In genomic region chr15:38508647-38509046, GRCh38 we compare ENCODE assay signal across 18 cellular contexts. TPM values are rescaled to one million over a fixed set of nuclear protein-coding genes. Genes with fewer than 3 reads are reported as not detected.
DNase-seq lines count a peak whose midpoint lies in the region; ATAC-seq and TF ChIP-seq lines count a peak whose summit lies in the region.
"Had no signal": no experiment of that assay in that cellular context is flagged by ENCODE, and none has a peak within 500 bp of the region (broad histone marks: within the 10 kb centered on the region; RNA-seq: fewer than 3 reads in every experiment).

No MANE protein-coding gene starts in this region.

- H3K36me3 Mint-ChIP-seq in CD8-positive, alpha-beta T cell, result peaks cover 93% of the 10 kb centered on the region
- H3K36me3 Mint-ChIP-seq in activated naive CD8-positive, alpha-beta T cell treated with anti-CD3 and anti-CD28 coated beads for 36 hours, result peaks cover 33% of the 10 kb centered on the region
- no peaks in the 10 kb centered on the region for H3K36me3 Mint-ChIP-seq in CD14-positive monocyte

- H3K27me3 Mint-ChIP-seq in CD8-positive, alpha-beta T cell (ENCODE audit: low read depth), result no peaks in the 10 kb centered on the region
- H3K27me3 Mint-ChIP-seq in activated naive CD8-positive, alpha-beta T cell treated with anti-CD3 and anti-CD28 coated beads for 36 hours, result no peaks in the 10 kb centered on the region
- peaks cover 0 to 3% (median 3%) of the 10 kb centered on the region in 3 donors for H3K27me3 Mint-ChIP-seq in CD14-positive monocyte (ENCODE audit: low read depth in 3 of 3)

- intact Hi-C loops in CD8-positive, alpha-beta T cell (cut with DNase I, micrococcal nuclease), result loop anchor here in 1 of 2 experiments (5.0 kb wide), 1 partner anchor 36 kb away; no protein-coding TSS in a partner anchor
- intact Hi-C loops in CD14-positive monocyte (cut with micrococcal nuclease), result no loop called here

- H3K27ac ChIP-seq in CD8-positive, alpha-beta T cell (ENCODE audit: low read depth, low read length), result no peak overlapping the region
- H3K27ac ChIP-seq: ascending aorta, dorsolateral prefrontal cortex, neutrophil, right lobe of liver had no signal

- no peak for ATAC-seq in CD8-positive, alpha-beta T cell
- ATAC-seq in GM18519 (IDR thresholded peaks at IDR 0.05; ENCODE audit: low FRiP score, unreplicated experiment), result peak; percentile 53
- peak; percentile 52 for ATAC-seq in HG03064 (IDR thresholded peaks at IDR 0.05; ENCODE audit: low read depth, unreplicated experiment)
- ATAC-seq: right lobe of liver had no signal

- in situ Hi-C loops in ACHN (cut with HindIII; ENCODE audit: low pct_ligation_motif_present, low pct_unique_long_range_greater_than_20kb, low sequenced_read_pairs), result no loop called here

- H3K4me1 ChIP-seq in CD8-positive, alpha-beta T cell (ENCODE audit: insufficient read depth, low read length), result no peaks in the 10 kb centered on the region
- H3K4me1 ChIP-seq: ascending aorta, right lobe of liver had no signal

- H3K27me3 ChIP-seq in CD8-positive, alpha-beta T cell (ENCODE audit: insufficient read depth, low read length), result no peaks in the 10 kb centered on the region
- no peaks in the 10 kb centered on the region; the same call in 1 of the 2 replicates for H3K27me3 ChIP-seq in MG63
- H3K27me3 ChIP-seq: ascending aorta, neutrophil, right lobe of liver had no signal

- peaks cover 83% of the 10 kb centered on the region for H3K36me3 ChIP-seq in CD8-positive, alpha-beta T cell (ENCODE audit: insufficient read depth, low read length)
- H3K36me3 ChIP-seq in MG63, result no peaks in the 10 kb centered on the region
- H3K36me3 ChIP-seq: ascending aorta, right lobe of liver had no signal

- CTCF ChIA-PET in CD8-positive, alpha-beta T cell (lab: Charles Lee), result interaction anchor here (2.9 to 6.8 kb wide), 2 partner anchors 55 to 181 kb away, joined by 11 to 44 read pairs; partner anchors contain the start of gene RASGRP1

- TF ChIP-seq CTCF in CD8-positive, alpha-beta T cell (IDR thresholded peaks at IDR 0.05), result no peak
- TF ChIP-seq CTCF in CD14-positive monocyte (IDR thresholded peaks at IDR 0.05), result no peak

- H3K9me3 Mint-ChIP-seq in CD8-positive, alpha-beta T cell, result no peaks in the 10 kb centered on the region
- no peaks in the 10 kb centered on the region for H3K9me3 Mint-ChIP-seq in activated naive CD8-positive, alpha-beta T cell treated with anti-CD3 and anti-CD28 coated beads for 36 hours
- H3K9me3 Mint-ChIP-seq in CD14-positive monocyte, result no peaks in the 10 kb centered on the region
- H3K9me3 Mint-ChIP-seq: HFFc6 had no signal

- H3K4me1 Mint-ChIP-seq in CD8-positive, alpha-beta T cell (ENCODE audit: low read depth), result peaks cover 10% of the 10 kb centered on the region
- peaks cover 29% of the 10 kb centered on the region for H3K4me1 Mint-ChIP-seq in activated naive CD8-positive, alpha-beta T cell treated with anti-CD3 and anti-CD28 coated beads for 36 hours
- no peaks in the 10 kb centered on the region for H3K4me1 Mint-ChIP-seq in CD14-positive monocyte

- POLR2A ChIA-PET in CD8-positive, alpha-beta T cell (lab: Charles Lee), result no interaction called here

- H3K4me3 Mint-ChIP-seq in CD8-positive, alpha-beta T cell, result no peak overlapping the region
- H3K4me3 Mint-ChIP-seq in activated naive CD8-positive, alpha-beta T cell treated with anti-CD3 and anti-CD28 coated beads for 36 hours, result no peak overlapping the region
- no peak overlapping the region for H3K4me3 Mint-ChIP-seq in CD14-positive monocyte
- H3K4me3 Mint-ChIP-seq: HFFc6 had no signal

- no peaks in the 10 kb centered on the region for H3K9me3 ChIP-seq in CD8-positive, alpha-beta T cell (ENCODE audit: low read length)
- H3K9me3 ChIP-seq in MG63, result no peaks in the 10 kb centered on the region
- H3K9me3 ChIP-seq: ascending aorta, neutrophil, right lobe of liver had no signal

- H3K27ac Mint-ChIP-seq in CD8-positive, alpha-beta T cell, result peak overlapping the region; percentile 80
- peak overlapping the region; percentile 72 for H3K27ac Mint-ChIP-seq in activated naive CD8-positive, alpha-beta T cell treated with anti-CD3 and anti-CD28 coated beads for 36 hours
- H3K27ac Mint-ChIP-seq in CD14-positive monocyte, result no peak overlapping the region
- H3K27ac Mint-ChIP-seq: HFFc6 had no signal

- DNase-seq in CD8-positive, alpha-beta T cell, result no peak
- DNase-seq in activated naive CD8-positive, alpha-beta T cell treated with anti-CD3 and anti-CD28 coated beads for 36 hours, result no peak
- DNase-seq in ACHN (no peak), MG63 (no peak), Ammon's horn (ENCODE audit: low spot score) (no peak), CD14-positive monocyte (ENCODE audit: low spot score) (no peak)
- DNase-seq: AML-193; DMS79 treated with DMSO at 0.1 percent for 48 hours; dorsolateral prefrontal cortex; HFFc6; NCI-H1930; right lobe of liver; RPMI8226; stimulated activated naive CD4-positive, alpha-beta T cell had no signal

- H3K4me3 ChIP-seq in CD8-positive, alpha-beta T cell (ENCODE audit: low read depth, low read length), result no peak overlapping the region
- no peak overlapping the region for H3K4me3 ChIP-seq in MG63
- H3K4me3 ChIP-seq: ascending aorta, dorsolateral prefrontal cortex, right lobe of liver had no signal

RNA-seq across cellular contexts. Expression of gene FAM98B, which starts 54.7 kb away (rescaled TPM):
- 10 to 100 TPM; 18.4 to 19.4 TPM for total RNA-seq in CD8-positive, alpha-beta T cell
- total RNA-seq in activated naive CD8-positive, alpha-beta T cell treated with anti-CD3 and anti-CD28 coated beads for 36 hours, result 10 to 100 TPM; 54.9 to 59.3 TPM
- total RNA-seq in MG63 (2014; rRNA removed; shearing (Covaris generic); ENCODE audit: low replicate concordance), result 2.2 and 3.7 TPM in 2 replicates
- polyA plus RNA-seq in CD14-positive monocyte, result under 1 TPM; 0.41 to 0.69 TPM

RNA-seq across cellular contexts. Expression of gene RASGRP1, which starts 56.0 kb away (rescaled TPM):
- total RNA-seq in CD8-positive, alpha-beta T cell, result 10 to 100 TPM; 58.2 to 65.2 TPM
- total RNA-seq in activated naive CD8-positive, alpha-beta T cell treated with anti-CD3 and anti-CD28 coated beads for 36 hours, result 10 to 100 TPM; 42.7 to 46.6 TPM
- not detected in 2 replicates for total RNA-seq in MG63 (2014; rRNA removed; shearing (Covaris generic); ENCODE audit: low replicate concordance)
- polyA plus RNA-seq in CD14-positive monocyte, result under 1 TPM; 0.13 to 0.38 TPM
- total RNA-seq: ascending aorta had no signal

Comparison
In these comparisons a context has a peak if more than half of its experiments do, and no peak if none do; other contexts are left out.
1. H3K27ac Mint-ChIP-seq: peak in CD8-positive, alpha-beta T cell (single experiment) and activated naive CD8-positive, alpha-beta T cell treated with anti-CD3 and anti-CD28 coated beads for 36 hours (single experiment); none in CD14-positive monocyte (0 of 7).
2. RNA of gene RASGRP1, which starts 56.0 kb away (total RNA-seq): 58.2 to 65.2 TPM in CD8-positive, alpha-beta T cell and 42.7 to 46.6 TPM in activated naive CD8-positive, alpha-beta T cell treated with anti-CD3 and anti-CD28 coated beads for 36 hours; not detected in MG63; every median in the first group is over 10 times any median in the second.